Comparison of ENCODE assay signal across 20 cellular contexts in genomic region chrX:9728271-9728670, GRCh38. TPM values are rescaled to one million over a fixed set of nuclear protein-coding genes. Genes with fewer than 3 reads are reported as not detected.
DNase-seq lines count a peak whose midpoint lies in the region; ATAC-seq, FAIRE-seq and TF ChIP-seq lines count a peak whose summit lies in the region.
"Had no signal": no experiment of that assay in that cellular context is flagged by ENCODE, and none has a peak within 500 bp of the region (broad histone marks: within the 10 kb centered on the region; RNA-seq: fewer than 3 reads in every experiment).

No MANE protein-coding gene starts in this region.

- no peaks in the 10 kb centered on the region for H3K27me3 Mint-ChIP-seq in nephron progenitor cell (ENCODE audit: low read depth, poor library complexity)

- DNase-seq in Kasumi-1 (lab: John Stamatoyannopoulos, UW) = peak; percentile 32 to 37
- DNase-seq in NOMO-1 treated with dmso at 0.1 percent for 144 hours (lab: John Stamatoyannopoulos, UW; ENCODE audit: unreplicated experiment) = peak; percentile 34
- no peak for DNase-seq in GM12878 (ENCODE audit: low read depth, low spot score)
- no peak for DNase-seq in NCI-H187 (lab: John Stamatoyannopoulos, UW)
- DNase-seq in G401 (ENCODE audit: low spot score) = no peak
- DNase-seq in nephron progenitor cell = no peak
- no peak for DNase-seq in GM13977 (ENCODE audit: low spot score)
- DNase-seq: C1 segment of cervical spinal cord, EL, H7, MM.1S, NCI-H1436 treated with DMSO at 0.1 percent for 48 hours, NCI-H2081, NCI-H510A treated with DMSO at 0.1 percent for 48 hours, NCI-H82, SW 1271 had no signal

- H3K36me3 ChIP-seq in BLaER1 treated with 17β-estradiol and CSF1 and Interleukin-3, amounts not matched to agents 10 nM and 100 nM = peaks cover 0 to under 1% (median 0%) of the 10 kb centered on the region in 11 experiments; a peak in 1 of 22 replicates
- H3K36me3 ChIP-seq in GM12878 (ENCODE audit: control insufficient read depth in 2 of 2, insufficient read depth in 2 of 2, low read length in 1 of 2) = no peaks in the 10 kb centered on the region
- H3K36me3 ChIP-seq: SJSA1 had no signal

- H3K4me2 ChIP-seq in BLaER1 treated with 17β-estradiol and CSF1 and Interleukin-3, amounts not matched to agents 10 nM and 100 nM = peak overlapping the region in 7 of 11 experiments; percentile 2 to 49 (median 34); a peak in 5 of 22 replicates
- H3K4me2 ChIP-seq in GM12878 (ENCODE audit: control insufficient read depth, insufficient read depth) = no peak overlapping the region
- H3K4me2 ChIP-seq: A549 had no signal

- no peaks in the 10 kb centered on the region for H3K79me2 ChIP-seq in GM12878 (ENCODE audit: control insufficient read depth, insufficient read depth, low read length)

- H3K27me3 ChIP-seq in BLaER1 treated with 17β-estradiol and CSF1 and Interleukin-3, amounts not matched to agents 10 nM and 100 nM = no peaks in the 10 kb centered on the region
- H3K27me3 ChIP-seq in GM12878 (replicated peaks in 1 of 2; ENCODE audit: control insufficient read depth in 2 of 2, insufficient read depth in 2 of 2, low read length in 1 of 2) = no peaks in the 10 kb centered on the region
- H3K27me3 ChIP-seq: SJSA1 had no signal

- no peak overlapping the region for H3K27ac ChIP-seq in BLaER1 treated with 17β-estradiol and CSF1 and Interleukin-3, amounts not matched to agents 10 nM and 100 nM
- H3K27ac ChIP-seq in GM12878 (ENCODE audit: control insufficient read depth, insufficient read depth) = no peak overlapping the region
- H3K27ac ChIP-seq: A549, SJSA1 had no signal

- no peak for TF ChIP-seq EP300 in GM12878 (IDR thresholded peaks at IDR 0.05; ENCODE audit: borderline replicate concordance in 1 of 2, control insufficient read depth in 1 of 2, low read depth in 2 of 2, low read length in 2 of 2)

- peaks cover 59% of the 10 kb centered on the region for H3K9me3 Mint-ChIP-seq in nephron progenitor cell

- H3K36me3 Mint-ChIP-seq in nephron progenitor cell (ENCODE audit: low read depth) = peaks cover 65% of the 10 kb centered on the region

- no peaks in the 10 kb centered on the region for H3K4me1 Mint-ChIP-seq in nephron progenitor cell

- H3K9me3 ChIP-seq in BLaER1 treated with 17β-estradiol and CSF1 and Interleukin-3, amounts not matched to agents 10 nM and 100 nM (replicated peaks in 1 of 11) = peaks cover 54 to 73% (median 59%) of the 10 kb centered on the region in 11 experiments
- H3K9me3 ChIP-seq in GM12878 (replicated peaks; ENCODE audit: control insufficient read depth, insufficient read depth, low read length) = peaks cover 1% of the 10 kb centered on the region; the same call in 1 of the 3 replicates
- H3K9me3 ChIP-seq: SJSA1 had no signal

- H3K9ac ChIP-seq in BLaER1 treated with 17β-estradiol and CSF1 and Interleukin-3, amounts not matched to agents 10 nM and 100 nM = no peak overlapping the region
- no peak overlapping the region for H3K9ac ChIP-seq in GM12878 (ENCODE audit: control insufficient read depth, insufficient read depth, low read length)

- H3K4me3 ChIP-seq in BLaER1 treated with 17β-estradiol and CSF1 and Interleukin-3, amounts not matched to agents 10 nM and 100 nM = no peak overlapping the region
- H3K4me3 ChIP-seq in GM12878 = no peak overlapping the region
- H3K4me3 ChIP-seq: A549, SJSA1 had no signal

- ATAC-seq in GM12878 = peak; percentile 64
- ATAC-seq: A549 had no signal

- in situ Hi-C loops in GM12878 (cut with MboI) (no loop called here), G401 (cut with HindIII; ENCODE audit: low sequenced_read_pairs) (no loop called here), GM13977 (cut with MboI; ENCODE audit: low pct_unique_long_range_greater_than_20kb, low sequenced_read_pairs, unreplicated experiment) (no loop called here)

- TF ChIP-seq RAD21 in GM12878 (IDR thresholded peaks at IDR 0.05; ENCODE audit: insufficient read depth, low read depth, low read length) = no peak

- H3K4me3 Mint-ChIP-seq in nephron progenitor cell = no peak overlapping the region

- no peak overlapping the region for H3K27ac Mint-ChIP-seq in nephron progenitor cell

- POLR2A ChIA-PET in GM12878 (lab: Charles Lee) = interaction anchor here (0.6 kb wide), 1 partner anchor 333 kb away, joined by 3 read pairs; no protein-coding TSS in a partner anchor

- CTCF ChIA-PET in GM12878 (lab: Yijun Ruan, JAX) = no interaction called here

- H2AFZ ChIP-seq in GM12878 (ENCODE audit: control insufficient read depth, low read depth, low read length) = no peak overlapping the region

- BruUV-seq in GM12878 (replicated peaks; lab: Mats Ljungman, UMichigan) = no TSS peak

- RAD21 ChIA-PET in GM12878 (lab: Charles Lee; ENCODE audit: unreplicated experiment) = no interaction called here

- 28% methylated on average over 3 of the region's 3 CpGs for WGBS in GM12878 (ENCODE audit: insufficient coverage, insufficient replicate concordance, low lambda C conversion rate, missing lambda C conversion rate)

- TF ChIP-seq POLR2A in GM12878 (IDR thresholded peaks at IDR 0.05; ENCODE audit: low read depth, low read length) = no peak

- intact Hi-C loops in GM12878 (cut with micrococcal nuclease; ENCODE audit: unreplicated experiment) = no loop called here

- no peak for TF ChIP-seq CTCF in GM12878 (IDR thresholded peaks at IDR 0.05 in 2 of 3, conservative IDR thresholded peaks at IDR 0.05 in 1 of 3; ENCODE audit: control insufficient read depth in 2 of 3, extremely low read depth in 1 of 3, insufficient read depth in 1 of 3, low read depth in 3 of 3, low read length in 3 of 3)
- TF ChIP-seq CTCF in nephron progenitor cell (IDR thresholded peaks at IDR 0.05) = no peak
- no peak for TF ChIP-seq CTCF in GM13977 (IDR thresholded peaks at IDR 0.05; ENCODE audit: extremely low read depth, insufficient read depth, missing control alignments)

- no peaks in the 10 kb centered on the region for H4K20me1 ChIP-seq in BLaER1 treated with 17β-estradiol and CSF1 and Interleukin-3, amounts not matched to agents 10 nM and 100 nM
- no peaks in the 10 kb centered on the region for H4K20me1 ChIP-seq in GM12878 (ENCODE audit: control insufficient read depth, insufficient read depth)

- H3K4me1 ChIP-seq in BLaER1 treated with 17β-estradiol and CSF1 and Interleukin-3, amounts not matched to agents 10 nM and 100 nM = peaks cover 14 to 22% (median 19%) of the 10 kb centered on the region in 10 experiments; a peak in 19 of 20 replicates
- H3K4me1 ChIP-seq in GM12878 (ENCODE audit: control insufficient read depth, insufficient read depth, low read length) = no peaks in the 10 kb centered on the region
- H3K4me1 ChIP-seq: A549, SJSA1 had no signal

- no peak for FAIRE-seq in GM12878 (lab: Jason Lieb, UNC)
- FAIRE-seq: HepG2 had no signal

- SMC1A ChIA-PET in GM12878 (lab: Charles Lee; ENCODE audit: uncharacterized antibody, unreplicated experiment) = interaction anchor here (0.6 kb wide), 1 partner anchor 824 kb away, joined by 3 read pairs; no protein-coding TSS in a partner anchor

TF ChIP-seq in GM12878, 131 proteins besides CTCF, POLR2A, EP300 and RAD21 (continues in another document):
- TF ChIP-seq IKZF2 (IDR thresholded peaks at IDR 0.05) = 0 out of 4 replicates have a peak, but pooled peaks of 1 of the 2 experiments have one; percentile 20
- no peak for TF ChIP-seq RUNX3 (IDR thresholded peaks at IDR 0.05; ENCODE audit: low read length)
- TF ChIP-seq KLF5 (IDR thresholded peaks at IDR 0.05; ENCODE audit: partially characterized antibody) = no peak
- TF ChIP-seq SMAD5 (IDR thresholded peaks at IDR 0.05; ENCODE audit: low read depth) = no peak
- TF ChIP-seq JUND (IDR thresholded peaks at IDR 0.05; ENCODE audit: low read depth, low read length) = no peak
- no peak for TF ChIP-seq ESRRA (IDR thresholded peaks at IDR 0.05; ENCODE audit: low read length)
- 0 out of 2 replicates have a peak, but pooled peaks have one; percentile 29 for TF ChIP-seq EED (IDR thresholded peaks at IDR 0.05; ENCODE audit: low read depth)
- TF ChIP-seq BACH1 (IDR thresholded peaks at IDR 0.05; ENCODE audit: borderline replicate concordance) = no peak

RNA-seq across cellular contexts. Expression of gene GPR143, which starts 37.4 kb away (rescaled TPM):
- total RNA-seq in GM12878 (2013; cell fraction: nucleolus; rRNA removed) = not detected in 2 replicates
- total RNA-seq in GM12878 (2014; rRNA removed) (0.11 and 0.16 TPM in 2 replicates), GM12878 (2014; rRNA removed; fragmentation: Illumina TruSeq; extraction: Trizol) (not detected in 2 replicates), GM12878 (2021) (not detected in 2 replicates)
- polyA plus RNA-seq in GM12878 (2011; ENCODE audit: low read depth) = not detected
- polyA plus RNA-seq in GM12878 (2011; rRNA removed) (0.14 and 0.19 TPM in 2 replicates), GM12878 (2014; fragmentation: Illumina TruSeq; extraction: Trizol) (not detected in 2 replicates), GM12878 (2014; fragmentation: Nextera tagmentation; extraction: Ambion mirVana) (under 1 TPM; 0.05 to 0.31 TPM), GM12878 (2014; rRNA removed) (0.15 and 0.36 TPM in 2 replicates), GM12878 (2016; fragmentation: Nextera tagmentation; extraction: Ambion mirVana) (not detected)
- polyA plus RNA-seq in GM12878 (2011; cell fraction: cytosol; rRNA removed) = 0.07 and 0.10 TPM in 2 replicates
- polyA plus RNA-seq in GM12878 (2011; cell fraction: nucleus; rRNA removed) = 0.10 and 0.20 TPM in 2 replicates
- polyA plus RNA-seq in GM12878 (2012) = not detected in 2 replicates
- not detected in 2 replicates for polyA minus RNA-seq in GM12878 (2011; rRNA and poly(A)+ RNA removed)
- polyA minus RNA-seq in GM12878 (2011; cell fraction: cytosol; rRNA and poly(A)+ RNA removed) = not detected in 2 replicates
- polyA minus RNA-seq in GM12878 (2011; cell fraction: nucleus; rRNA and poly(A)+ RNA removed) = not detected in 2 replicates
- 0.31 TPM in 1 of 2 replicates, not detected in the other for total RNA-seq in G401 (2014; rRNA removed; shearing (Covaris generic))
- total RNA-seq: SJSA1 had no signal
- polyA plus RNA-seq: A549 had no signal

RNA-seq across cellular contexts. Expression of gene SHROOM2, which starts 58.0 kb away (rescaled TPM):
- not detected in 2 replicates for total RNA-seq in GM12878 (2013; cell fraction: nucleolus; rRNA removed)
- total RNA-seq in GM12878 (2014; rRNA removed) (0.05 and 0.06 TPM in 2 replicates), GM12878 (2014; rRNA removed; fragmentation: Illumina TruSeq; extraction: Trizol) (under 0.01 and 0.05 TPM in 2 replicates), GM12878 (2021) (0.15 and 0.27 TPM in 2 replicates)
- not detected for polyA plus RNA-seq in GM12878 (2011; ENCODE audit: low read depth)
- polyA plus RNA-seq in GM12878 (2011; rRNA removed) (0.03 and 0.07 TPM in 2 replicates), GM12878 (2014; fragmentation: Illumina TruSeq; extraction: Trizol) (0.12 and 0.24 TPM in 2 replicates), GM12878 (2014; fragmentation: Nextera tagmentation; extraction: Ambion mirVana) (not detected), GM12878 (2014; rRNA removed) (0.08 and 0.09 TPM in 2 replicates), GM12878 (2016; fragmentation: Nextera tagmentation; extraction: Ambion mirVana) (under 1 TPM; 0.09 to 0.12 TPM)
- polyA plus RNA-seq in GM12878 (2011; cell fraction: cytosol; rRNA removed) = 0.03 and 0.10 TPM in 2 replicates
- polyA plus RNA-seq in GM12878 (2011; cell fraction: nucleus; rRNA removed) = 0.03 and 0.07 TPM in 2 replicates
- polyA plus RNA-seq in GM12878 (2012) = 0.04 TPM in 1 of 2 replicates, not detected in the other
- 0.07 and 0.10 TPM in 2 replicates for polyA minus RNA-seq in GM12878 (2011; rRNA and poly(A)+ RNA removed)
- not detected in 2 replicates for polyA minus RNA-seq in GM12878 (2011; cell fraction: cytosol; rRNA and poly(A)+ RNA removed)
- 0.19 TPM in 1 of 2 replicates, not detected in the other for polyA minus RNA-seq in GM12878 (2011; cell fraction: nucleus; rRNA and poly(A)+ RNA removed)
- total RNA-seq in G401 (2014; rRNA removed; shearing (Covaris generic)) = 0.31 and 0.64 TPM in 2 replicates

Comparison
In these comparisons a context has a peak if more than half of its experiments do, and no peak if none do; other contexts are left out.
1. DNase-seq: peak in Kasumi-1 (2 of 2) and NOMO-1 treated with dmso at 0.1 percent for 144 hours (single experiment); none in GM12878 (single experiment), NCI-H187 (0 of 2), G401 (single experiment), nephron progenitor cell (single experiment) and GM13977 (single experiment).